ENCODE assay signal across 14 cellular contexts in the genomic region with DNA sequence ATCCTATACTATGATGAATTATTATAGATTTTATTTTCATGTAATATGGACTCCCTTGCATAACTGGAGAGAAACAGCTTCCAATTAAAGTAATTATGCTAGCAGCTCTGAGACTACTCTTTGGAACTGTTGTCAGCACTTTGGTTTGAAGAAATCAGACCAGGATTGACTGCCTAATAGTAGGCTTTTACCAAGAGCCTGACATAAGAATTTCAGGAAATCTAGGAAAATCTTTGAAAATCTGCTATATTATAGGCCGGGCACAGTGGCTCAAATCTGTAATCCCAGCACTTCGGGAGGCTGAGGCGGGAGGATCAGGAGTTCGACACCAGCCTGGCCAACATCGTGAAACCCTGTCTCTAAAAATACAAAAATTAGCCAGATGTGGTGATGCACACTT.
DNase-seq lines count a peak whose midpoint lies in the region; ATAC-seq and TF ChIP-seq lines count a peak whose summit lies in the region.
"Had no signal": no experiment of that assay in that cellular context is flagged by ENCODE, and none has a peak within 500 bp of the region (broad histone marks: within the 10 kb centered on the region; RNA-seq: fewer than 3 reads in every experiment).

No MANE protein-coding gene starts in this region.

- H3K9me3 ChIP-seq in HUES48 (ENCODE audit: control insufficient read depth, insufficient read depth, low read length) = no peaks in the 10 kb centered on the region
- H3K9me3 ChIP-seq: BLaER1 had no signal

- H3K4me1 ChIP-seq in HUES48 (ENCODE audit: control insufficient read depth, insufficient read depth, low read length) = peaks cover 26% of the 10 kb centered on the region

- no peak for TF ChIP-seq CTCF in VCaP (conservative IDR thresholded peaks at IDR 0.05)

- H3K9ac ChIP-seq in HUES48 (ENCODE audit: low read depth, low read length) = no peak overlapping the region
- H3K9ac ChIP-seq: BLaER1 had no signal

- H3K27me3 ChIP-seq in HUES48 (ENCODE audit: control insufficient read depth, insufficient read depth, low read length) (no peaks in the 10 kb centered on the region), layer of hippocampus (ENCODE audit: control insufficient read depth, insufficient read depth, low read length) (no peaks in the 10 kb centered on the region)
- H3K27me3 ChIP-seq: BLaER1 had no signal

- in situ Hi-C loops in ACHN (cut with HindIII; ENCODE audit: low pct_ligation_motif_present, low pct_unique_long_range_greater_than_20kb, low sequenced_read_pairs) = no loop called here

- H3K36me3 ChIP-seq in HUES48 (ENCODE audit: control insufficient read depth, insufficient read depth, low read length) = no peaks in the 10 kb centered on the region

- H3K27ac ChIP-seq in HUES48 (ENCODE audit: low read depth, low read length) (peak overlapping the region; percentile 0), VCaP (peak overlapping the region; percentile 75), layer of hippocampus (ENCODE audit: low read depth, low read length) (peak overlapping the region; percentile 83), temporal lobe (ENCODE audit: low read depth, low read length) (peak overlapping the region; percentile 57)
- H3K27ac ChIP-seq: BLaER1 had no signal

- ATAC-seq in HG03457 (IDR thresholded peaks at IDR 0.05; ENCODE audit: unreplicated experiment) = no peak

- DNase-seq in activated CD8-positive, alpha-beta memory T cell treated with anti-CD3 and anti-CD28 coated beads, Interleukin-2, amount 50 U/mL, for 4 hours = no peak
- no peak for DNase-seq in ACHN
- no peak for DNase-seq in OCI-M1 (lab: John Stamatoyannopoulos, UW)
- DNase-seq: CD4-positive, alpha-beta memory T cell; DMS153; DMS79; GDM1; H9 had no signal

- H3K4me3 ChIP-seq in HUES48 (ENCODE audit: low read depth, low read length) = no peak overlapping the region
- H3K4me3 ChIP-seq: BLaER1 had no signal

Comparison
In these comparisons a context has a peak if more than half of its experiments do, and no peak if none do; other contexts are left out.
1. H3K27ac ChIP-seq: peak in every context shown above with its lines; median percentile 83 in layer of hippocampus; 75 in VCaP; 57 in temporal lobe; 0 in HUES48.